ENCODE assay signal across 20 cellular contexts in genomic region chr5:66516535-66516934, GRCh38.
A peak's percentile ranks its signal among the peaks of the same experiment; 100 is the strongest.
DNase-seq lines count a peak whose midpoint lies in the region; ATAC-seq and TF ChIP-seq lines count a peak whose summit lies in the region.
"Had no signal": no experiment of that assay in that cellular context is flagged by ENCODE, and none has a peak within 500 bp of the region (broad histone marks: within the 10 kb centered on the region; RNA-seq: fewer than 3 reads in every experiment).

No MANE protein-coding gene starts in this region.

- DNase-seq in NCI-H1417 (lab: John Stamatoyannopoulos, UW): peak in 2 of 3 experiments; percentile 55 to 87
- DNase-seq in NCI-H1417 treated with DMSO at 0.1 percent for 48 hours (lab: John Stamatoyannopoulos, UW): no peak
- DNase-seq in Karpas-422: no peak
- no peak for DNase-seq in activated B cell treated with CpG ODN at 0.5 μM for 24 hours
- DNase-seq in retina: peak; percentile 35
- DNase-seq in activated effector memory CD4-positive, alpha-beta T cell treated with Interleukin-2 at 50 U/mL for 16 hours: no peak
- no peak for DNase-seq in amygdala (lab: John Stamatoyannopoulos, UW)
- DNase-seq: ACHN, EL, GF-D8, MG63, NCI-H1048, NCI-H146, NCI-H510A treated with DMSO at 0.1 percent for 48 hours, OCI-M1, SJCRH30, T-helper 1 cell had no signal

- H3K4me2 ChIP-seq in Karpas-422 (ENCODE audit: low read depth, low read length, poor library complexity, severe bottlenecking): no peak overlapping the region

- no peaks in the 10 kb centered on the region for H4K20me1 ChIP-seq in Karpas-422 (ENCODE audit: insufficient read depth, low read depth, low read length)

- TF ChIP-seq CTCF in activated B cell treated with CpG ODN at 0.5 μM for 24 hours (IDR thresholded peaks at IDR 0.05): no peak

- H2AFZ ChIP-seq in Karpas-422 (ENCODE audit: low read length): peak overlapping the region; percentile 9

- H3K9me3 Mint-ChIP-seq in activated B cell treated with CpG ODN at 0.5 μM for 24 hours: peaks cover 11% of the 10 kb centered on the region

- peaks cover 4% of the 10 kb centered on the region for H3K36me3 Mint-ChIP-seq in activated B cell treated with CpG ODN at 0.5 μM for 24 hours (ENCODE audit: low read depth)
- H3K36me3 Mint-ChIP-seq: CD14-positive monocyte had no signal

- no peaks in the 10 kb centered on the region for H3K36me3 ChIP-seq in Karpas-422 (ENCODE audit: insufficient read depth, low read length)
- H3K36me3 ChIP-seq: MG63, SJCRH30 had no signal

- H3K9ac ChIP-seq in Karpas-422 (ENCODE audit: low read length): no peak overlapping the region

- no peaks in the 10 kb centered on the region for H3K27me3 Mint-ChIP-seq in activated B cell treated with CpG ODN at 0.5 μM for 24 hours

- POLR2A ChIA-PET in activated B cell treated with CpG ODN at 0.5 μM for 24 hours (lab: Charles Lee): interaction anchor here (0.7 to 3.0 kb wide), 4 partner anchors 13 to 38 kb away, joined by 3 to 9 read pairs (median 6); no protein-coding TSS in a partner anchor

- H3K27ac ChIP-seq in Karpas-422 (ENCODE audit: low read length): no peak overlapping the region
- H3K27ac ChIP-seq: 22Rv1, SJCRH30 had no signal

- H3K4me3 Mint-ChIP-seq in activated B cell treated with CpG ODN at 0.5 μM for 24 hours: peak overlapping the region; percentile 30
- H3K4me3 Mint-ChIP-seq: CD14-positive monocyte had no signal

- intact Hi-C loops in activated B cell treated with CpG ODN at 0.5 μM for 24 hours (cut with micrococcal nuclease): loop anchor here (1.0 to 5.0 kb wide), 2 partner anchors 10 to 1034 kb away; partner anchors contain the start of gene ADAMTS6

- no peaks in the 10 kb centered on the region for H3K79me2 ChIP-seq in Karpas-422 (ENCODE audit: low read length)

- H3K9me2 ChIP-seq in Karpas-422 (replicated peaks; ENCODE audit: insufficient read depth, low read length): no peaks in the 10 kb centered on the region

- H3K9me3 ChIP-seq in Karpas-422 (ENCODE audit: low read length): peaks cover 5% of the 10 kb centered on the region
- H3K9me3 ChIP-seq: SJCRH30 had no signal

- H3K27me3 ChIP-seq in Karpas-422 (ENCODE audit: low read length): no peaks in the 10 kb centered on the region
- H3K27me3 ChIP-seq: MG63, SJCRH30 had no signal

- CTCF ChIA-PET in activated B cell treated with CpG ODN at 0.5 μM for 24 hours (lab: Charles Lee): interaction anchor here (0.7 kb wide), 1 partner anchor 82 kb away, joined by 3 read pairs; no protein-coding TSS in a partner anchor

- peak overlapping the region; percentile 97 for H3K27ac Mint-ChIP-seq in activated B cell treated with CpG ODN at 0.5 μM for 24 hours
- H3K27ac Mint-ChIP-seq: CD14-positive monocyte had no signal

- ATAC-seq in activated B cell treated with CpG ODN at 0.5 μM for 24 hours (ENCODE audit: low read depth) (peak; percentile 47), HG03521 (IDR thresholded peaks at IDR 0.05; ENCODE audit: unreplicated experiment) (no peak)

- H3K4me1 Mint-ChIP-seq in activated B cell treated with CpG ODN at 0.5 μM for 24 hours: peaks cover 60% of the 10 kb centered on the region
- H3K4me1 Mint-ChIP-seq: CD14-positive monocyte had no signal

- no peak overlapping the region for H3K4me3 ChIP-seq in Karpas-422 (ENCODE audit: low read length)
- H3K4me3 ChIP-seq: MG63, SJCRH30 had no signal

- H3K4me1 ChIP-seq in Karpas-422 (ENCODE audit: low read length): peaks cover 52% of the 10 kb centered on the region
- H3K4me1 ChIP-seq: SJCRH30 had no signal

Comparison
In these comparisons a context has a peak if more than half of its experiments do, and no peak if none do; other contexts are left out.
1. DNase-seq: peak in NCI-H1417 (2 of 3) and retina (single experiment); none in NCI-H1417 treated with DMSO at 0.1 percent for 48 hours (single experiment), Karpas-422 (single experiment), activated B cell treated with CpG ODN at 0.5 μM for 24 hours (single experiment), activated effector memory CD4-positive, alpha-beta T cell treated with Interleukin-2 at 50 U/mL for 16 hours (single experiment) and amygdala (0 of 56).